Comparison of ENCODE assay signal across 8 cellular contexts in genomic region chr1:226702957-226703831, GRCh38. TPM values are rescaled to one million over a fixed set of nuclear protein-coding genes. Genes with fewer than 3 reads are reported as not detected.
A peak's percentile ranks its signal among the peaks of the same experiment; 100 is the strongest.
DNase-seq lines count a peak whose midpoint lies in the region; ATAC-seq and TF ChIP-seq lines count a peak whose summit lies in the region.

No MANE protein-coding gene starts in this region.

- H3K36me3 Mint-ChIP-seq in activated CD8-positive, alpha-beta T cell treated with anti-CD3 and anti-CD28 coated beads for 36 hours (ENCODE audit: low read depth), result peaks cover 62% of the 10 kb centered on the region
- peaks cover 12% of the 10 kb centered on the region for H3K36me3 Mint-ChIP-seq in memory B cell

- TF ChIP-seq CTCF in A673 (conservative IDR thresholded peaks at IDR 0.05; ENCODE audit: low read depth, low read length), result no peak
- no peak for TF ChIP-seq CTCF in activated CD8-positive, alpha-beta T cell treated with anti-CD3 and anti-CD28 coated beads for 36 hours (IDR thresholded peaks at IDR 0.05)

- H3K27me3 Mint-ChIP-seq in activated CD8-positive, alpha-beta T cell treated with anti-CD3 and anti-CD28 coated beads for 36 hours, result no peaks in the 10 kb centered on the region
- H3K27me3 Mint-ChIP-seq in memory B cell, result no peaks in the 10 kb centered on the region

- intact Hi-C loops in A673 (cut with micrococcal nuclease; ENCODE audit: unreplicated experiment), result loop anchor here (1.0 kb wide), 1 partner anchor 36 kb away; the partner anchor contains the start of gene ITPKB
- intact Hi-C loops in activated CD8-positive, alpha-beta T cell treated with anti-CD3 and anti-CD28 coated beads for 36 hours (cut with micrococcal nuclease), result no loop called here

- DNase-seq in A673 (ENCODE audit: low spot score) (peak; percentile 90), NCI-H510A (lab: John Stamatoyannopoulos, UW) (peak; percentile 44), memory B cell (ENCODE audit: low spot score in 2 of 2) (peak; percentile 84 to 86)
- peak; percentile 84 for DNase-seq in activated CD8-positive, alpha-beta T cell treated with anti-CD3 and anti-CD28 coated beads for 36 hours
- peak; percentile 70 for DNase-seq in effector CD8-positive, alpha-beta T cell (lab: John Stamatoyannopoulos, UW)
- DNase-seq in stimulated activated CD8-positive, alpha-beta memory T cell treated with anti-CD3 and anti-CD28 coated beads, Interleukin-12 subunit alpha, Interleukin-12 subunit beta, amount 100 ng/mL, for 1 hour (ENCODE audit: low read depth), result peak; percentile 64

- no peaks in the 10 kb centered on the region for H3K36me3 ChIP-seq in A673 (ENCODE audit: insufficient read depth, low read length, poor library complexity, severe bottlenecking)

- peak; percentile 39 for ATAC-seq in GM18519 (IDR thresholded peaks at IDR 0.05; ENCODE audit: low FRiP score, unreplicated experiment)
- ATAC-seq in HG03064 (IDR thresholded peaks at IDR 0.05; ENCODE audit: low read depth, unreplicated experiment), result peak; percentile 65
- ATAC-seq in activated CD8-positive, alpha-beta T cell treated with anti-CD3 and anti-CD28 coated beads for 36 hours, result peak; percentile 76
- ATAC-seq in memory B cell (ENCODE audit: low read depth), result peak; percentile 89

- H3K4me1 ChIP-seq in A673 (ENCODE audit: insufficient read depth, low read length, poor library complexity, severe bottlenecking), result peaks cover 26% of the 10 kb centered on the region

- H3K27ac Mint-ChIP-seq in activated CD8-positive, alpha-beta T cell treated with anti-CD3 and anti-CD28 coated beads for 36 hours, result peak overlapping the region; percentile 97
- H3K27ac Mint-ChIP-seq in memory B cell, result peak overlapping the region; percentile 98

- H3K27me3 ChIP-seq in A673 (replicated peaks; ENCODE audit: insufficient read depth, low read depth, low read length, poor library complexity), result no peaks in the 10 kb centered on the region

- peaks cover 79% of the 10 kb centered on the region for H3K4me1 Mint-ChIP-seq in activated CD8-positive, alpha-beta T cell treated with anti-CD3 and anti-CD28 coated beads for 36 hours (ENCODE audit: low read depth)
- peaks cover 21% of the 10 kb centered on the region for H3K4me1 Mint-ChIP-seq in memory B cell

- CTCF ChIA-PET in A673 (lab: Charles Lee), result interaction anchor here (0.6 kb wide), 1 partner anchor 155 kb away, joined by 4 read pairs; no protein-coding TSS in a partner anchor
- CTCF ChIA-PET in activated CD8-positive, alpha-beta T cell treated with anti-CD3 and anti-CD28 coated beads for 36 hours (lab: Charles Lee), result interaction anchor here (0.7 to 3.1 kb wide), 11 partner anchors 9 to 136 kb away, joined by 3 to 10 read pairs (median 4); no protein-coding TSS in a partner anchor

- POLR2A ChIA-PET in A673 (lab: Charles Lee; ENCODE audit: low non-redundant PET), result no interaction called here
- POLR2A ChIA-PET in activated CD8-positive, alpha-beta T cell treated with anti-CD3 and anti-CD28 coated beads for 36 hours (lab: Charles Lee), result interaction anchor here (0.6 to 3.7 kb wide), 14 partner anchors 10 to 75 kb away, joined by 3 to 27 read pairs (median 4); no protein-coding TSS in a partner anchor

- H3K9me3 ChIP-seq in A673 (ENCODE audit: low read depth, low read length, poor library complexity, severe bottlenecking), result no peaks in the 10 kb centered on the region

- H3K27ac ChIP-seq in A673 (ENCODE audit: low read depth, low read length, poor library complexity, severe bottlenecking), result peak overlapping the region; percentile 92

- H3K9me3 Mint-ChIP-seq in activated CD8-positive, alpha-beta T cell treated with anti-CD3 and anti-CD28 coated beads for 36 hours, result no peaks in the 10 kb centered on the region
- H3K9me3 Mint-ChIP-seq in memory B cell, result no peaks in the 10 kb centered on the region

- H3K4me3 ChIP-seq in A673 (ENCODE audit: low read depth, low read length, poor library complexity, severe bottlenecking), result peak overlapping the region; percentile 59

- peak overlapping the region; percentile 83 for H3K4me3 Mint-ChIP-seq in activated CD8-positive, alpha-beta T cell treated with anti-CD3 and anti-CD28 coated beads for 36 hours
- peak overlapping the region; percentile 85 for H3K4me3 Mint-ChIP-seq in memory B cell

- BruUV-seq in A673 (replicated peaks; lab: Mats Ljungman, UMichigan), result TSS peak; percentile 96

RNA-seq across cellular contexts. Expression of gene ITPKB, which starts 35.9 kb away (rescaled TPM):
- total RNA-seq in A673 (2021), result 12.5 and 14.1 TPM in 2 replicates
- 10 to 100 TPM; 40.8 to 42.6 TPM for total RNA-seq in activated CD8-positive, alpha-beta T cell treated with anti-CD3 and anti-CD28 coated beads for 36 hours

Comparison
In these comparisons a context has a peak if more than half of its experiments do, and no peak if none do; other contexts are left out.
1. Peak in every context shown above with its lines: DNase-seq, ATAC-seq, H3K4me3 ChIP-seq and H3K27ac ChIP-seq.
2. ATAC-seq: peak in every context shown above with its lines; median percentile 89 in memory B cell; 76 in activated CD8-positive, alpha-beta T cell treated with anti-CD3 and anti-CD28 coated beads for 36 hours; 65 in HG03064; 39 in GM18519.